In genomic region chr11:134178275-134178674, GRCh38 we compare ENCODE assay signal across 35 cellular contexts.
"Had no signal": no experiment of that assay in that cellular context is flagged by ENCODE, and none has a peak within 500 bp of the region (broad histone marks: within the 10 kb centered on the region; RNA-seq: fewer than 3 reads in every experiment).

No MANE protein-coding gene starts in this region.

- H3K4me1 ChIP-seq: Peyer's patch, SJSA1 had no signal

- H3K27me3 Mint-ChIP-seq: activated B cell treated with CpG ODN at 0.5 μM for 24 hours; activated CD8-positive, alpha-beta T cell treated with anti-CD3 and anti-CD28 coated beads for 36 hours; activated naive CD4-positive, alpha-beta T cell treated with anti-CD3 and anti-CD28 coated beads, Interleukin-2, amount 50 U/mL, for 24 hours; activated naive CD8-positive, alpha-beta T cell treated with anti-CD3 and anti-CD28 coated beads, Interleukin-2, amount 10 ng/mL, durations not matched to agents 7 days and 5 days; activated T-helper 17 cell treated with anti-CD3 and anti-CD28 coated beads, Interleukin-2, amount 50 U/mL, for 72 hours; IgD-negative memory B cell had no signal

- H3K4me1 Mint-ChIP-seq: activated B cell treated with CpG ODN at 0.5 μM for 24 hours; activated naive CD4-positive, alpha-beta T cell treated with anti-CD3 and anti-CD28 coated beads, Interleukin-2, amount 50 U/mL, for 24 hours; activated naive CD8-positive, alpha-beta T cell treated with anti-CD3 and anti-CD28 coated beads, Interleukin-2, amount 10 ng/mL, durations not matched to agents 7 days and 5 days; activated T-helper 17 cell treated with anti-CD3 and anti-CD28 coated beads, Interleukin-2, amount 50 U/mL, for 72 hours; IgD-negative memory B cell had no signal

- ATAC-seq: activated CD8-positive, alpha-beta T cell treated with anti-CD3 and anti-CD28 coated beads for 36 hours; activated T-cell treated with anti-CD3 and anti-CD28 coated beads, Interleukin-2, amount 50 U/mL, for 72 hours; activated T-helper 17 cell treated with anti-CD3 and anti-CD28 coated beads, Interleukin-2, amount 50 U/mL, for 72 hours; PC-3 had no signal

- H3K9me3 Mint-ChIP-seq: activated B cell treated with CpG ODN at 0.5 μM for 24 hours; activated CD8-positive, alpha-beta T cell treated with anti-CD3 and anti-CD28 coated beads for 36 hours; activated naive CD4-positive, alpha-beta T cell treated with anti-CD3 and anti-CD28 coated beads, Interleukin-2, amount 50 U/mL, for 24 hours; activated naive CD8-positive, alpha-beta T cell treated with anti-CD3 and anti-CD28 coated beads, Interleukin-2, amount 10 ng/mL, durations not matched to agents 7 days and 5 days; activated T-cell treated with anti-CD3 and anti-CD28 coated beads, Interleukin-2, amount 50 U/mL, for 72 hours; activated T-helper 17 cell treated with anti-CD3 and anti-CD28 coated beads, Interleukin-2, amount 50 U/mL, for 72 hours; IgD-negative memory B cell had no signal

- H3K4me3 Mint-ChIP-seq: activated B cell treated with CpG ODN at 0.5 μM for 24 hours; activated CD8-positive, alpha-beta T cell treated with anti-CD3 and anti-CD28 coated beads for 36 hours; activated naive CD4-positive, alpha-beta T cell treated with anti-CD3 and anti-CD28 coated beads, Interleukin-2, amount 50 U/mL, for 24 hours; activated naive CD8-positive, alpha-beta T cell treated with anti-CD3 and anti-CD28 coated beads, Interleukin-2, amount 10 ng/mL, durations not matched to agents 7 days and 5 days; activated T-cell treated with anti-CD3 and anti-CD28 coated beads, Interleukin-2, amount 50 U/mL, for 72 hours; activated T-helper 17 cell treated with anti-CD3 and anti-CD28 coated beads, Interleukin-2, amount 50 U/mL, for 72 hours; IgD-negative memory B cell had no signal

- H3K9me3 ChIP-seq: ascending aorta, Peyer's patch, SJSA1, SK-N-SH had no signal

- DNase-seq: activated B cell treated with CpG ODN at 0.5 μM for 24 hours; activated CD4-positive, alpha-beta T cell treated with anti-CD3 and anti-CD28 coated beads for 4 hours; activated CD4-positive, alpha-beta T cell treated with anti-CD3 and anti-CD28 coated beads, Interleukin-2, amount 50 U/mL, for 4 hours; activated CD4-positive, CD25-positive, alpha-beta regulatory T cell treated with anti-CD3 and anti-CD28 coated beads, Interleukin-2, amount 50 U/mL, for 72 hours; activated CD8-positive, alpha-beta T cell treated with anti-CD3 and anti-CD28 coated beads for 36 hours; activated effector memory CD4-positive, alpha-beta T cell treated with anti-CD3 and anti-CD28 coated beads, Interleukin-2, amount 50 U/mL, for 16 hours; activated naive CD4-positive, alpha-beta T cell treated with Interleukin-2 at 50 U/mL for 16 hours; activated naive CD8-positive, alpha-beta T cell treated with anti-CD3 and anti-CD28 coated beads, Interleukin-2, amount 10 ng/mL, durations not matched to agents 7 days and 5 days; activated T-cell treated with anti-CD3 and anti-CD28 coated beads, Interleukin-2, amount 50 U/mL, for 1 hour; activated T-cell treated with anti-CD3 and anti-CD28 coated beads, Interleukin-2, amount 50 U/mL, for 72 hours; amygdala; caudate nucleus; Karpas-422; KBM-7; NCI-H1105; NCI-H1417 treated with DMSO at 0.1 percent for 48 hours; NCI-H187 treated with DMSO at 0.1 percent for 48 hours; NCI-H2081 treated with DMSO at 0.1 percent for 48 hours; NCI-H345; NCI-H526; NCI-H748 treated with DMSO at 0.1 percent for 48 hours; NK-92 treated with Interleukin-12 subunit alpha and Interleukin-12 subunit beta, amount 100 ng/mL, for 24 hours; PC-3; Peyer's patch; RPMI8226; SHP77 treated with DMSO at 0.1 percent for 48 hours; SK-N-SH; T-helper 2 cell; T-helper 9 cell had no signal

- H3K9ac ChIP-seq: SK-N-SH had no signal

- H3K27ac Mint-ChIP-seq: activated B cell treated with CpG ODN at 0.5 μM for 24 hours; activated CD8-positive, alpha-beta T cell treated with anti-CD3 and anti-CD28 coated beads for 36 hours; activated naive CD4-positive, alpha-beta T cell treated with anti-CD3 and anti-CD28 coated beads, Interleukin-2, amount 50 U/mL, for 24 hours; activated naive CD8-positive, alpha-beta T cell treated with anti-CD3 and anti-CD28 coated beads, Interleukin-2, amount 10 ng/mL, durations not matched to agents 7 days and 5 days; activated T-cell treated with anti-CD3 and anti-CD28 coated beads, Interleukin-2, amount 50 U/mL, for 72 hours; activated T-helper 17 cell treated with anti-CD3 and anti-CD28 coated beads, Interleukin-2, amount 50 U/mL, for 72 hours; IgD-negative memory B cell had no signal

- H3K27me3 ChIP-seq: ascending aorta, Peyer's patch, SJSA1 had no signal

- H3K4me3 ChIP-seq: ascending aorta, Peyer's patch, SJSA1 had no signal

- H3K27ac ChIP-seq: Peyer's patch, SJSA1, VCaP had no signal
